Comparison of ENCODE assay signal across 15 cellular contexts in the genomic region with DNA sequence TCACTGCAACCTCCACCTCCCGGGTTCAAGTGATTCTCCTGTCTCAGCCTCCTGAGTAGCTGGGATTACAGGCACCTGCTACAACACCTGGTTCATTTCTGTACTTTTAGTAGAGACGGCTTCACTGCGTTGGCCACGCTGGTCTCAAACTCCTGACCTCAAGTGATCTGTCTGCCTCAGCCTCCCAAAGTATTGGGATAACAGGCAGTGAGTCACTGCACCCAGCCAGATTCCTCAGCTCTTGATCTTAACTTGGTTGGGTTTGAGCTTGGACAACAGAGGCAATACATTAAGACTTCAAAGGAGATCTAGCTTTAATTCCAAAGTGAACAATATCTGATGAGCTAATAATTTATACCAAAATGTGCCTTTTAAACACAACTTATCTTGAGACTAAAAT. TPM values are rescaled to one million over a fixed set of nuclear protein-coding genes. Genes with fewer than 3 reads are reported as not detected.
DNase-seq lines count a peak whose midpoint lies in the region; ATAC-seq and TF ChIP-seq lines count a peak whose summit lies in the region.
"Had no signal": no experiment of that assay in that cellular context is flagged by ENCODE, and none has a peak within 500 bp of the region (broad histone marks: within the 10 kb centered on the region; RNA-seq: fewer than 3 reads in every experiment).

No MANE protein-coding gene starts in this region.

- H3K27ac ChIP-seq in 22Rv1 (peak overlapping the region; percentile 99), mesenchymal stem cell (ENCODE audit: low read length, poor library complexity, severe bottlenecking) (no peak overlapping the region), heart right ventricle (peak overlapping the region in 1 of 10 donors; percentile 100)

- no peak overlapping the region for H3K14ac ChIP-seq in mesenchymal stem cell (ENCODE audit: low read length in 2 of 2)

- H3K9me3 ChIP-seq in mesenchymal stem cell (ENCODE audit: control insufficient read depth, low read length) (no peaks in the 10 kb centered on the region), heart right ventricle (no peaks in the 10 kb centered on the region)

- H3K23ac ChIP-seq in mesenchymal stem cell (ENCODE audit: low read length in 2 of 2) = no peak overlapping the region

- no peak overlapping the region for H4K91ac ChIP-seq in mesenchymal stem cell (ENCODE audit: low read length)

- intact Hi-C loops in heart right ventricle (cut with DNase I) = loop anchor here in 3 of 10 donors (10.0 kb wide), 1 partner anchor 199 kb away; a partner anchor contains a TSS

- no peak overlapping the region for H3K9ac ChIP-seq in mesenchymal stem cell (ENCODE audit: low read length)

- H2AFZ ChIP-seq in mesenchymal stem cell (ENCODE audit: low read depth, low read length) = no peak overlapping the region

- H3K4me1 Mint-ChIP-seq in activated naive CD8-positive, alpha-beta T cell treated with anti-CD3 and anti-CD28 coated beads, Interleukin-2, amount 10 ng/mL, durations not matched to agents 7 days and 5 days = peaks cover 53% of the 10 kb centered on the region

- H2BK120ac ChIP-seq in mesenchymal stem cell (ENCODE audit: low read depth, low read length) = no peak overlapping the region

- H3K36me3 ChIP-seq in mesenchymal stem cell (ENCODE audit: control insufficient read depth in 1 of 2, insufficient read depth in 2 of 2, low read depth in 1 of 2, low read length in 2 of 2) = peaks cover 30 to 63% of the 10 kb centered on the region in 2 experiments
- peaks cover 0 to 65% (median 43%) of the 10 kb centered on the region in 9 donors for H3K36me3 ChIP-seq in heart right ventricle

- H3K79me1 ChIP-seq in mesenchymal stem cell (replicated peaks; ENCODE audit: low read length, poor library complexity, severe bottlenecking) = peaks cover 21% of the 10 kb centered on the region

- H2BK5ac ChIP-seq in mesenchymal stem cell (ENCODE audit: low read depth, low read length, poor library complexity, severe bottlenecking) = no peak overlapping the region

- H3K4me3 Mint-ChIP-seq in activated naive CD8-positive, alpha-beta T cell treated with anti-CD3 and anti-CD28 coated beads, Interleukin-2, amount 10 ng/mL, durations not matched to agents 7 days and 5 days = no peak overlapping the region
- H3K4me3 Mint-ChIP-seq: nephron progenitor cell had no signal

- in situ Hi-C loops in KBM-7 (cut with MboI; ENCODE audit: low pct_unique_long_range_greater_than_20kb, low sequenced_read_pairs) = no loop called here

- H3K4me1 ChIP-seq in mesenchymal stem cell (ENCODE audit: control insufficient read depth, insufficient read depth, low read depth, low read length) = peaks cover 7% of the 10 kb centered on the region
- peaks cover 10 to 82% (median 44%) of the 10 kb centered on the region in 9 donors for H3K4me1 ChIP-seq in heart right ventricle

- H4K8ac ChIP-seq in mesenchymal stem cell (ENCODE audit: low read length) = no peak overlapping the region

- no peaks in the 10 kb centered on the region for H3K9me3 Mint-ChIP-seq in activated naive CD8-positive, alpha-beta T cell treated with anti-CD3 and anti-CD28 coated beads, Interleukin-2, amount 10 ng/mL, durations not matched to agents 7 days and 5 days
- H3K9me3 Mint-ChIP-seq: activated naive CD4-positive, alpha-beta T cell treated with anti-CD3 and anti-CD28 coated beads, Interleukin-2, amount 50 U/mL, for 72 hours; effector memory CD8-positive, alpha-beta T cell; nephron progenitor cell had no signal

- DNase-seq in HCEC 1CT = peak; percentile 18
- DNase-seq in activated naive CD8-positive, alpha-beta T cell treated with anti-CD3 and anti-CD28 coated beads, Interleukin-2, amount 10 ng/mL, durations not matched to agents 7 days and 5 days = no peak
- DNase-seq in iris pigment epithelial cell (ENCODE audit: low read depth) = peak; percentile 56
- no peak for DNase-seq in mesenchymal stem cell
- DNase-seq in heart right ventricle = no peak
- no peak for DNase-seq in KBM-7
- DNase-seq: Calu3; effector memory CD8-positive, alpha-beta T cell; MM.1S; NCI-H187 treated with DMSO at 0.1 percent for 48 hours; NCI-H446; nephron progenitor cell had no signal

- POLR2A ChIA-PET in activated naive CD8-positive, alpha-beta T cell treated with anti-CD3 and anti-CD28 coated beads, Interleukin-2, amount 10 ng/mL, durations not matched to agents 7 days and 5 days (lab: Charles Lee) = interaction anchor here (0.7 to 1.7 kb wide), 4 partner anchors 11 to 733 kb away, joined by 3 to 5 read pairs (median 4); a partner anchor contains a TSS

- no peaks in the 10 kb centered on the region for H3K27me3 ChIP-seq in mesenchymal stem cell (ENCODE audit: control insufficient read depth in 1 of 2, insufficient read depth in 1 of 2, low read length in 2 of 2)
- no peaks in the 10 kb centered on the region for H3K27me3 ChIP-seq in heart right ventricle

- no peak overlapping the region for H3K4ac ChIP-seq in mesenchymal stem cell (ENCODE audit: low read depth in 1 of 2, low read length in 2 of 2)

- H3K4me2 ChIP-seq in mesenchymal stem cell (ENCODE audit: low read length, poor library complexity, severe bottlenecking) = no peak overlapping the region

- H3K4me3 ChIP-seq in mesenchymal stem cell (ENCODE audit: insufficient read depth in 1 of 2, low read depth in 1 of 2, low read length in 2 of 2) (no peak overlapping the region), heart right ventricle (no peak overlapping the region)

- peak overlapping the region; percentile 33 for H3K27ac Mint-ChIP-seq in activated naive CD8-positive, alpha-beta T cell treated with anti-CD3 and anti-CD28 coated beads, Interleukin-2, amount 10 ng/mL, durations not matched to agents 7 days and 5 days
- H3K27ac Mint-ChIP-seq: nephron progenitor cell had no signal

- no peak overlapping the region for H2AK5ac ChIP-seq in mesenchymal stem cell (ENCODE audit: low read length, severe bottlenecking)

- H3K36me3 Mint-ChIP-seq in activated naive CD8-positive, alpha-beta T cell treated with anti-CD3 and anti-CD28 coated beads, Interleukin-2, amount 10 ng/mL, durations not matched to agents 7 days and 5 days = peaks cover 26% of the 10 kb centered on the region

- no peak overlapping the region for H2BK12ac ChIP-seq in mesenchymal stem cell (ENCODE audit: low read length in 2 of 2)

- WGBS in mesenchymal stem cell = 95% methylated on average over 4 of the region's 4 CpGs
- WGBS in heart right ventricle, 2 donors = 81 to 95% methylated on average over 4 of the region's 4 CpGs

- no peak overlapping the region for H3K18ac ChIP-seq in mesenchymal stem cell (ENCODE audit: low read depth in 1 of 2, low read length in 2 of 2)

- H2BK15ac ChIP-seq in mesenchymal stem cell (ENCODE audit: low read depth, poor library complexity, severe bottlenecking) = no peak overlapping the region

- TF ChIP-seq CTCF in 22Rv1 (IDR thresholded peaks at IDR 0.05) = no peak
- TF ChIP-seq CTCF in heart right ventricle (IDR thresholded peaks at IDR 0.05) = no peak

- H3K27me3 Mint-ChIP-seq in activated naive CD8-positive, alpha-beta T cell treated with anti-CD3 and anti-CD28 coated beads, Interleukin-2, amount 10 ng/mL, durations not matched to agents 7 days and 5 days = no peaks in the 10 kb centered on the region
- H3K27me3 Mint-ChIP-seq: effector memory CD8-positive, alpha-beta T cell had no signal

- no peak for ATAC-seq in activated naive CD8-positive, alpha-beta T cell treated with anti-CD3 and anti-CD28 coated beads, Interleukin-2, amount 10 ng/mL, durations not matched to agents 7 days and 5 days (ENCODE audit: low read depth)
- ATAC-seq in HG03342 (IDR thresholded peaks at IDR 0.05; ENCODE audit: unreplicated experiment) (no peak), heart right ventricle (no peak)
- ATAC-seq: activated naive CD4-positive, alpha-beta T cell treated with anti-CD3 and anti-CD28 coated beads, Interleukin-2, amount 50 U/mL, for 72 hours; effector memory CD8-positive, alpha-beta T cell had no signal

RNA-seq across cellular contexts. Expression of a gene that starts 5.6 kb away (rescaled TPM):
- total RNA-seq in activated naive CD8-positive, alpha-beta T cell treated with anti-CD3 and anti-CD28 coated beads, Interleukin-2, amount 10 ng/mL, durations not matched to agents 7 days and 5 days = 100 to 1,000 TPM; 237 to 249 TPM
- polyA plus RNA-seq in mesenchymal stem cell (2013, experiment 1 of 2) = 352 TPM
- polyA plus RNA-seq in mesenchymal stem cell (2013, experiment 2 of 2) = 292 TPM
- 100 to 1,000 TPM; 140 to 185 (median 165) TPM for total RNA-seq in heart right ventricle
- polyA plus RNA-seq in heart right ventricle = 100 to 1,000 TPM in 1 of 2 donors, 10 to 100 TPM in 1; 39.7 to 228 TPM

RNA-seq across cellular contexts. Expression of a gene that starts 25.9 kb away (rescaled TPM):
- 1 to 10 TPM; 4.1 to 5.6 TPM for total RNA-seq in activated naive CD8-positive, alpha-beta T cell treated with anti-CD3 and anti-CD28 coated beads, Interleukin-2, amount 10 ng/mL, durations not matched to agents 7 days and 5 days
- polyA plus RNA-seq in mesenchymal stem cell (2013, experiment 1 of 2) = 20.2 TPM
- polyA plus RNA-seq in mesenchymal stem cell (2013, experiment 2 of 2) = 20.5 TPM
- total RNA-seq in heart right ventricle = 1 to 10 TPM; 2.0 to 6.9 (median 3.5) TPM
- polyA plus RNA-seq in heart right ventricle = 1 to 10 TPM; 3.6 to 7.3 TPM

RNA-seq across cellular contexts. Expression of a gene that starts 26.4 kb away (rescaled TPM):
- total RNA-seq in activated naive CD8-positive, alpha-beta T cell treated with anti-CD3 and anti-CD28 coated beads, Interleukin-2, amount 10 ng/mL, durations not matched to agents 7 days and 5 days = 10 to 100 TPM; 20.6 to 21.8 TPM
- polyA plus RNA-seq in mesenchymal stem cell (2013, experiment 1 of 2) = 7.4 TPM
- polyA plus RNA-seq in mesenchymal stem cell (2013, experiment 2 of 2) = 8.8 TPM
- total RNA-seq in heart right ventricle = 10 to 100 TPM in 1 of 10 donors, 1 to 10 TPM in 9; 4.9 to 13.9 (median 7.8) TPM
- 10 to 100 TPM in 1 of 2 donors, 1 to 10 TPM in 1; 4.1 to 10.1 TPM for polyA plus RNA-seq in heart right ventricle

Comparison
In these comparisons a context has a peak if more than half of its experiments do, and no peak if none do; other contexts are left out.
1. DNase-seq: peak in HCEC 1CT (single experiment) and iris pigment epithelial cell (single experiment); none in activated naive CD8-positive, alpha-beta T cell treated with anti-CD3 and anti-CD28 coated beads, Interleukin-2, amount 10 ng/mL, durations not matched to agents 7 days and 5 days (single experiment), mesenchymal stem cell (single experiment), heart right ventricle (0 of 2) and KBM-7 (single experiment).